Comparison of ENCODE assay signal across 31 cellular contexts in genomic region chr17:79654350-79654959, GRCh38. TPM values are rescaled to one million over a fixed set of nuclear protein-coding genes. Genes with fewer than 3 reads are reported as not detected.
"Had no signal": no experiment of that assay in that cellular context is flagged by ENCODE, and none has a peak within 500 bp of the region (broad histone marks: within the 10 kb centered on the region; RNA-seq: fewer than 3 reads in every experiment).

No MANE protein-coding gene starts in this region.

- H3K36me3 ChIP-seq: esophagus squamous epithelium, right lobe of liver, upper lobe of left lung, WERI-Rb-1 had no signal

- H3K27ac ChIP-seq: parathyroid adenoma, right lobe of liver, skin epidermis, upper lobe of left lung, WERI-Rb-1 had no signal

- H3K4me1 Mint-ChIP-seq: activated naive CD4-positive, alpha-beta T cell treated with anti-CD3 and anti-CD28 coated beads, Interleukin-2, amount 50 U/mL, for 24 hours; activated naive CD8-positive, alpha-beta T cell treated with anti-CD3 and anti-CD28 coated beads, Interleukin-2, amount 50 U/mL, for 24 hours; endodermal cell; naive B cell had no signal

- H3K36me3 Mint-ChIP-seq: activated naive CD4-positive, alpha-beta T cell treated with anti-CD3 and anti-CD28 coated beads, Interleukin-2, amount 50 U/mL, for 24 hours; mesothelial cell of epicardium had no signal

- H3K9me3 ChIP-seq: right lobe of liver had no signal

- H3K4me1 ChIP-seq: esophagus squamous epithelium, parathyroid adenoma, right lobe of liver had no signal

- H3K4me3 ChIP-seq: esophagus squamous epithelium, right lobe of liver, skin epidermis, upper lobe of left lung had no signal

- DNase-seq: activated CD4-positive, alpha-beta T cell treated with anti-CD3 and anti-CD28 coated beads for 48 hours; activated CD4-positive, alpha-beta T cell treated with anti-CD3 and anti-CD28 coated beads, Interleukin-2, amount 50 U/mL, for 48 hours; activated naive CD8-positive, alpha-beta T cell treated with anti-CD3 and anti-CD28 coated beads, Interleukin-2, amount 50 U/mL, for 24 hours; activated T-cell treated with anti-CD3 and anti-CD28 coated beads, Interleukin-2, amount 50 U/mL, for 48 hours; amygdala; central memory CD4-positive, alpha-beta T cell; esophagus squamous epithelium; foreskin melanocyte; left colon; naive B cell; nephron progenitor cell; nucleus accumbens; stimulated activated CD4-positive, alpha-beta T cell treated with anti-CD3 and anti-CD28 coated beads, Interleukin-12 subunit alpha, Interleukin-12 subunit beta, amount 100 ng/mL, for 4 hours; stimulated activated CD4-positive, alpha-beta T cell treated with anti-CD3 and anti-CD28 coated beads, Interleukin-4, amount 100 ng/mL, for 1 hour; T-helper 9 cell; upper lobe of left lung had no signal

- ATAC-seq: activated CD4-positive, CD25-positive, alpha-beta regulatory T cell treated with anti-CD3 and anti-CD28 coated beads, Interleukin-2, amount 50 U/mL, for 24 hours; activated naive CD8-positive, alpha-beta T cell treated with anti-CD3 and anti-CD28 coated beads, Interleukin-2, amount 50 U/mL, for 24 hours; left colon; right lobe of liver had no signal

- H3K27me3 ChIP-seq: right lobe of liver, upper lobe of left lung had no signal

- H3K27ac Mint-ChIP-seq: activated naive CD4-positive, alpha-beta T cell treated with anti-CD3 and anti-CD28 coated beads, Interleukin-2, amount 50 U/mL, for 24 hours; activated naive CD8-positive, alpha-beta T cell treated with anti-CD3 and anti-CD28 coated beads, Interleukin-2, amount 50 U/mL, for 24 hours; activated T-helper 2 cell treated with anti-CD3 and anti-CD28 coated beads, Interferon-gamma antibody, Interleukin-2, Interleukin-4, amounts not matched to agents 10 μg/mL and 5 μg/mL and 100 μg/mL, durations not matched to agents 14 hours and 24 hours and 36 hours; endodermal cell; mesothelial cell of epicardium; naive B cell; nephron progenitor cell; stimulated activated naive CD8-positive, alpha-beta T cell treated with anti-CD3 and anti-CD28 coated beads, Interleukin-15, Interleukin-2, amounts not matched to agents 100 ng/mL and 50 ng/mL, for 24 hours had no signal

- H3K4me3 Mint-ChIP-seq: activated naive CD4-positive, alpha-beta T cell treated with anti-CD3 and anti-CD28 coated beads, Interleukin-2, amount 50 U/mL, for 24 hours; activated naive CD8-positive, alpha-beta T cell treated with anti-CD3 and anti-CD28 coated beads, Interleukin-2, amount 50 U/mL, for 24 hours; endodermal cell; mesothelial cell of epicardium; nephron progenitor cell; stimulated activated naive CD8-positive, alpha-beta T cell treated with anti-CD3 and anti-CD28 coated beads, Interleukin-15, Interleukin-2, amounts not matched to agents 100 ng/mL and 50 ng/mL, for 24 hours had no signal

RNA-seq across cellular contexts. Expression of gene RBFOX3, which starts 43.6 kb away (rescaled TPM):
- total RNA-seq: activated CD8-positive, alpha-beta memory T cell treated with anti-CD3 and anti-CD28 coated beads for 36 hours; activated T-helper 2 cell treated with anti-CD3 and anti-CD28 coated beads, Interferon-gamma antibody, Interleukin-2, Interleukin-4, amounts not matched to agents 10 μg/mL and 5 μg/mL and 100 μg/mL, durations not matched to agents 14 hours and 24 hours and 36 hours; glomerular endothelial cell; lower leg skin; right lobe of liver; subcutaneous adipose tissue; T-helper 1 cell treated with Interleukin-12 subunit alpha and Interleukin-12 subunit beta and Interleukin-4 antibody, amounts not matched to agents 30 ng/mL and 1 ng/mL, for 36 hours had no signal
